ENCODE assay signal across 2 cellular contexts in the genomic region with DNA sequence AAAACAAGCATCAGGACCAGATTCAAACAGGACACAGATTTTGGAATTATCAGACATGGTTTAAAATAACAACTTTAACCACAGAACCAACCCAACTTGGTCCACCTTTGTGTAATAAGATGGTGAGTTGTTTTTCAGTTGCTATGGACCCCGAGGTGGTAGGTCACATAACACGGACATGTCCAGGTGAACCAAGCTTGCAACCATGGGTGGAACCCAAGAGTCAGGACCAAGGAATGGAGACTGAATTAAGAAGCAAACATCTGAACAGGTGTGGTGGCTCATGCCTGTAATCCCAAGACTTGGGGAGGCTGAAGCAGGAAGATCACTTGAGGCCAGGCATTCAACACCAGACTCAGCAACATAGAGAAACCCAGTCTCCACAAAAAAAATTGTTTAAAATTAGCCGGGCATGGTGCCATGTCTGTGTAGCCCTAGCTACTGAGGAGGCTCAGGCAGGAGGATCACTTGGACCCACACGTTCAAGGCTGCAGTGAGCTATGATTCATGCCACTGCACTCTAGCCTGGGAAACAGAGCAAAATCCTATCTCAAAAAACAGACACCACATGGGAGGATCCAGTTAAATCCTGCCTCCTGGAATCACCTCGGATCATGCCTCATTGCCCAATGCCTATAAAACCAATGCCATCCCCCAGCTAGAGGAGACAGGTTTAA.
A peak's percentile ranks its signal among the peaks of the same experiment; 100 is the strongest.
TF ChIP-seq lines count a peak whose summit lies in the region.

No MANE protein-coding gene starts in this region.

TF ChIP-seq in HepG2, 621 proteins besides CTCF, POLR2A, EP300 and RAD21:
- no peak for TF ChIP-seq TBX3 (IDR thresholded peaks at IDR 0.05; ENCODE audit: borderline replicate concordance)
- no peak for TF ChIP-seq ZNF121 (CRISPR knock-in tag; IDR thresholded peaks at IDR 0.05)
- TF ChIP-seq, protein P1, sequence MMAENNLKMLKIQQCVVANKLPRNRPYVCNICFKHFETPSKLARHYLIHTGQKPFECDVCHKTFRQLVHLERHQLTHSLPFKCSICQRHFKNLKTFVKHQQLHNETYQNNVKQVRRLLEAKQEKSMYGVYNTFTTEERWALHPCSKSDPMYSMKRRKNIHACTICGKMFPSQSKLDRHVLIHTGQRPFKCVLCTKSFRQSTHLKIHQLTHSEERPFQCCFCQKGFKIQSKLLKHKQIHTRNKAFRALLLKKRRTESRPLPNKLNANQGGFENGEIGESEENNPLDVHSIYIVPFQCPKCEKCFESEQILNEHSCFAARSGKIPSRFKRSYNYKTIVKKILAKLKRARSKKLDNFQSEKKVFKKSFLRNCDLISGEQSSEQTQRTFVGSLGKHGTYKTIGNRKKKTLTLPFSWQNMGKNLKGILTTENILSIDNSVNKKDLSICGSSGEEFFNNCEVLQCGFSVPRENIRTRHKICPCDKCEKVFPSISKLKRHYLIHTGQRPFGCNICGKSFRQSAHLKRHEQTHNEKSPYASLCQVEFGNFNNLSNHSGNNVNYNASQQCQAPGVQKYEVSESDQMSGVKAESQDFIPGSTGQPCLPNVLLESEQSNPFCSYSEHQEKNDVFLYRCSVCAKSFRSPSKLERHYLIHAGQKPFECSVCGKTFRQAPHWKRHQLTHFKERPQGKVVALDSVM (CRISPR knock-in tag; IDR thresholded peaks at IDR 0.05): peak; percentile 90
- TF ChIP-seq JDP2 (CRISPR knock-in tag; IDR thresholded peaks at IDR 0.05; ENCODE audit: borderline replicate concordance): no peak
- TF ChIP-seq RFXAP (CRISPR knock-in tag; IDR thresholded peaks at IDR 0.05; ENCODE audit: borderline replicate concordance): no peak
- TF ChIP-seq, protein P2, sequence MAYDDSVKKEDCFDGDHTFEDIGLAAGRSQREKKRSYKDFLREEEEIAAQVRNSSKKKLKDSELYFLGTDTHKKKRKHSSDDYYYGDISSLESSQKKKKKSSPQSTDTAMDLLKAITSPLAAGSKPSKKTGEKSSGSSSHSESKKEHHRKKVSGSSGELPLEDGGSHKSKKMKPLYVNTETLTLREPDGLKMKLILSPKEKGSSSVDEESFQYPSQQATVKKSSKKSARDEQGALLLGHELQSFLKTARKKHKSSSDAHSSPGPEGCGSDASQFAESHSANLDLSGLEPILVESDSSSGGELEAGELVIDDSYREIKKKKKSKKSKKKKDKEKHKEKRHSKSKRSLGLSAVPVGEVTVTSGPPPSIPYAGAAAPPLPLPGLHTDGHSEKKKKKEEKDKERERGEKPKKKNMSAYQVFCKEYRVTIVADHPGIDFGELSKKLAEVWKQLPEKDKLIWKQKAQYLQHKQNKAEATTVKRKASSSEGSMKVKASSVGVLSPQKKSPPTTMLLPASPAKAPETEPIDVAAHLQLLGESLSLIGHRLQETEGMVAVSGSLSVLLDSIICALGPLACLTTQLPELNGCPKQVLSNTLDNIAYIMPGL (CRISPR knock-in tag; IDR thresholded peaks at IDR 0.05; ENCODE audit: borderline replicate concordance in 1 of 2, low read depth in 1 of 2): no peak
- TF ChIP-seq, protein P3, sequence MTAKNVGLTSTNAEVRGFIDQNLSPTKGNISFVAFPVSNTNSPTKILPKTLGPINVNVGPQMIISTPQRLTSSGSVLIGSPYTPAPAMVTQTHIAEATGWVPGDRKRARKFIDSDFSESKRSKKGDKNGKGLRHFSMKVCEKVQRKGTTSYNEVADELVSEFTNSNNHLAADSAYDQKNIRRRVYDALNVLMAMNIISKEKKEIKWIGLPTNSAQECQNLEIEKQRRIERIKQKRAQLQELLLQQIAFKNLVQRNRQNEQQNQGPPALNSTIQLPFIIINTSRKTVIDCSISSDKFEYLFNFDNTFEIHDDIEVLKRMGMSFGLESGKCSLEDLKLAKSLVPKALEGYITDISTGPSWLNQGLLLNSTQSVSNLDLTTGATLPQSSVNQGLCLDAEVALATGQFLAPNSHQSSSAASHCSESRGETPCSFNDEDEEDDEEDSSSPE (CRISPR knock-in tag; IDR thresholded peaks at IDR 0.05): no peak

TF ChIP-seq in WTC11, 78 proteins besides CTCF, POLR2A, EP300 and RAD21:
- TF ChIP-seq, protein P4, sequence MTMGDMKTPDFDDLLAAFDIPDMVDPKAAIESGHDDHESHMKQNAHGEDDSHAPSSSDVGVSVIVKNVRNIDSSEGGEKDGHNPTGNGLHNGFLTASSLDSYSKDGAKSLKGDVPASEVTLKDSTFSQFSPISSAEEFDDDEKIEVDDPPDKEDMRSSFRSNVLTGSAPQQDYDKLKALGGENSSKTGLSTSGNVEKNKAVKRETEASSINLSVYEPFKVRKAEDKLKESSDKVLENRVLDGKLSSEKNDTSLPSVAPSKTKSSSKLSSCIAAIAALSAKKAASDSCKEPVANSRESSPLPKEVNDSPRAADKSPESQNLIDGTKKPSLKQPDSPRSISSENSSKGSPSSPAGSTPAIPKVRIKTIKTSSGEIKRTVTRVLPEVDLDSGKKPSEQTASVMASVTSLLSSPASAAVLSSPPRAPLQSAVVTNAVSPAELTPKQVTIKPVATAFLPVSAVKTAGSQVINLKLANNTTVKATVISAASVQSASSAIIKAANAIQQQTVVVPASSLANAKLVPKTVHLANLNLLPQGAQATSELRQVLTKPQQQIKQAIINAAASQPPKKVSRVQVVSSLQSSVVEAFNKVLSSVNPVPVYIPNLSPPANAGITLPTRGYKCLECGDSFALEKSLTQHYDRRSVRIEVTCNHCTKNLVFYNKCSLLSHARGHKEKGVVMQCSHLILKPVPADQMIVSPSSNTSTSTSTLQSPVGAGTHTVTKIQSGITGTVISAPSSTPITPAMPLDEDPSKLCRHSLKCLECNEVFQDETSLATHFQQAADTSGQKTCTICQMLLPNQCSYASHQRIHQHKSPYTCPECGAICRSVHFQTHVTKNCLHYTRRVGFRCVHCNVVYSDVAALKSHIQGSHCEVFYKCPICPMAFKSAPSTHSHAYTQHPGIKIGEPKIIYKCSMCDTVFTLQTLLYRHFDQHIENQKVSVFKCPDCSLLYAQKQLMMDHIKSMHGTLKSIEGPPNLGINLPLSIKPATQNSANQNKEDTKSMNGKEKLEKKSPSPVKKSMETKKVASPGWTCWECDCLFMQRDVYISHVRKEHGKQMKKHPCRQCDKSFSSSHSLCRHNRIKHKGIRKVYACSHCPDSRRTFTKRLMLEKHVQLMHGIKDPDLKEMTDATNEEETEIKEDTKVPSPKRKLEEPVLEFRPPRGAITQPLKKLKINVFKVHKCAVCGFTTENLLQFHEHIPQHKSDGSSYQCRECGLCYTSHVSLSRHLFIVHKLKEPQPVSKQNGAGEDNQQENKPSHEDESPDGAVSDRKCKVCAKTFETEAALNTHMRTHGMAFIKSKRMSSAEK (CRISPR knock-in tag; IDR thresholded peaks at IDR 0.05; ENCODE audit: borderline replicate concordance): no peak
- TF ChIP-seq, protein P5, sequence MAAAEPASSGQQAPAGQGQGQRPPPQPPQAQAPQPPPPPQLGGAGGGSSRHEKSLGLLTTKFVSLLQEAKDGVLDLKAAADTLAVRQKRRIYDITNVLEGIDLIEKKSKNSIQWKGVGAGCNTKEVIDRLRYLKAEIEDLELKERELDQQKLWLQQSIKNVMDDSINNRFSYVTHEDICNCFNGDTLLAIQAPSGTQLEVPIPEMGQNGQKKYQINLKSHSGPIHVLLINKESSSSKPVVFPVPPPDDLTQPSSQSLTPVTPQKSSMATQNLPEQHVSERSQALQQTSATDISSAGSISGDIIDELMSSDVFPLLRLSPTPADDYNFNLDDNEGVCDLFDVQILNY (CRISPR knock-in tag; IDR thresholded peaks at IDR 0.05): no peak
- no peak for TF ChIP-seq ZNF396 (CRISPR knock-in tag; IDR thresholded peaks at IDR 0.05; ENCODE audit: borderline replicate concordance)
- TF ChIP-seq ZNF671 (CRISPR knock-in tag; IDR thresholded peaks at IDR 0.05): no peak
- TF ChIP-seq, protein P6, sequence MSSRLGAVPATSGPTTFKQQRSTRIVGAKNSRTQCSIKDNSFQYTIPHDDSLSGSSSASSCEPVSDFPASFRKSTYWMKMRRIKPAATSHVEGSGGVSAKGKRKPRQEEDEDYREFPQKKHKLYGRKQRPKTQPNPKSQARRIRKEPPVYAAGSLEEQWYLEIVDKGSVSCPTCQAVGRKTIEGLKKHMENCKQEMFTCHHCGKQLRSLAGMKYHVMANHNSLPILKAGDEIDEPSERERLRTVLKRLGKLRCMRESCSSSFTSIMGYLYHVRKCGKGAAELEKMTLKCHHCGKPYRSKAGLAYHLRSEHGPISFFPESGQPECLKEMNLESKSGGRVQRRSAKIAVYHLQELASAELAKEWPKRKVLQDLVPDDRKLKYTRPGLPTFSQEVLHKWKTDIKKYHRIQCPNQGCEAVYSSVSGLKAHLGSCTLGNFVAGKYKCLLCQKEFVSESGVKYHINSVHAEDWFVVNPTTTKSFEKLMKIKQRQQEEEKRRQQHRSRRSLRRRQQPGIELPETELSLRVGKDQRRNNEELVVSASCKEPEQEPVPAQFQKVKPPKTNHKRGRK (CRISPR knock-in tag; IDR thresholded peaks at IDR 0.05; ENCODE audit: borderline replicate concordance): no peak
- TF ChIP-seq ZNF416 (CRISPR knock-in tag; IDR thresholded peaks at IDR 0.05): no peak
- TF ChIP-seq, protein P7, sequence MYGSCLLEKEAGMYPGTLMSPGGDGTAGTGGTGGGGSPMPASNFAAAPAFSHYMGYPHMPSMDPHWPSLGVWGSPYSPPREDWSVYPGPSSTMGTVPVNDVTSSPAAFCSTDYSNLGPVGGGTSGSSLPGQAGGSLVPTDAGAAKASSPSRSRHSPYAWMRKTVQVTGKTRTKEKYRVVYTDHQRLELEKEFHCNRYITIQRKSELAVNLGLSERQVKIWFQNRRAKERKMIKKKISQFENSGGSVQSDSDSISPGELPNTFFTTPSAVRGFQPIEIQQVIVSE (CRISPR knock-in tag; IDR thresholded peaks at IDR 0.05; ENCODE audit: borderline replicate concordance): no peak
- TF ChIP-seq, protein P8, sequence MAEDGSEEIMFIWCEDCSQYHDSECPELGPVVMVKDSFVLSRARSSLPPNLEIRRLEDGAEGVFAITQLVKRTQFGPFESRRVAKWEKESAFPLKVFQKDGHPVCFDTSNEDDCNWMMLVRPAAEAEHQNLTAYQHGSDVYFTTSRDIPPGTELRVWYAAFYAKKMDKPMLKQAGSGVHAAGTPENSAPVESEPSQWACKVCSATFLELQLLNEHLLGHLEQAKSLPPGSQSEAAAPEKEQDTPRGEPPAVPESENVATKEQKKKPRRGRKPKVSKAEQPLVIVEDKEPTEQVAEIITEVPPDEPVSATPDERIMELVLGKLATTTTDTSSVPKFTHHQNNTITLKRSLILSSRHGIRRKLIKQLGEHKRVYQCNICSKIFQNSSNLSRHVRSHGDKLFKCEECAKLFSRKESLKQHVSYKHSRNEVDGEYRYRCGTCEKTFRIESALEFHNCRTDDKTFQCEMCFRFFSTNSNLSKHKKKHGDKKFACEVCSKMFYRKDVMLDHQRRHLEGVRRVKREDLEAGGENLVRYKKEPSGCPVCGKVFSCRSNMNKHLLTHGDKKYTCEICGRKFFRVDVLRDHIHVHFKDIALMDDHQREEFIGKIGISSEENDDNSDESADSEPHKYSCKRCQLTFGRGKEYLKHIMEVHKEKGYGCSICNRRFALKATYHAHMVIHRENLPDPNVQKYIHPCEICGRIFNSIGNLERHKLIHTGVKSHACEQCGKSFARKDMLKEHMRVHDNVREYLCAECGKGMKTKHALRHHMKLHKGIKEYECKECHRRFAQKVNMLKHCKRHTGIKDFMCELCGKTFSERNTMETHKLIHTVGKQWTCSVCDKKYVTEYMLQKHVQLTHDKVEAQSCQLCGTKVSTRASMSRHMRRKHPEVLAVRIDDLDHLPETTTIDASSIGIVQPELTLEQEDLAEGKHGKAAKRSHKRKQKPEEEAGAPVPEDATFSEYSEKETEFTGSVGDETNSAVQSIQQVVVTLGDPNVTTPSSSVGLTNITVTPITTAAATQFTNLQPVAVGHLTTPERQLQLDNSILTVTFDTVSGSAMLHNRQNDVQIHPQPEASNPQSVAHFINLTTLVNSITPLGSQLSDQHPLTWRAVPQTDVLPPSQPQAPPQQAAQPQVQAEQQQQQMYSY (CRISPR knock-in tag; IDR thresholded peaks at IDR 0.05): no peak
- TF ChIP-seq, protein P9, sequence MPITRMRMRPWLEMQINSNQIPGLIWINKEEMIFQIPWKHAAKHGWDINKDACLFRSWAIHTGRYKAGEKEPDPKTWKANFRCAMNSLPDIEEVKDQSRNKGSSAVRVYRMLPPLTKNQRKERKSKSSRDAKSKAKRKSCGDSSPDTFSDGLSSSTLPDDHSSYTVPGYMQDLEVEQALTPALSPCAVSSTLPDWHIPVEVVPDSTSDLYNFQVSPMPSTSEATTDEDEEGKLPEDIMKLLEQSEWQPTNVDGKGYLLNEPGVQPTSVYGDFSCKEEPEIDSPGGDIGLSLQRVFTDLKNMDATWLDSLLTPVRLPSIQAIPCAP (CRISPR knock-in tag; IDR thresholded peaks at IDR 0.05): no peak
TF ChIP-seq in WTC11: peak in this region for 0.
